ENCODE assay signal across 22 cellular contexts in the genomic region with DNA sequence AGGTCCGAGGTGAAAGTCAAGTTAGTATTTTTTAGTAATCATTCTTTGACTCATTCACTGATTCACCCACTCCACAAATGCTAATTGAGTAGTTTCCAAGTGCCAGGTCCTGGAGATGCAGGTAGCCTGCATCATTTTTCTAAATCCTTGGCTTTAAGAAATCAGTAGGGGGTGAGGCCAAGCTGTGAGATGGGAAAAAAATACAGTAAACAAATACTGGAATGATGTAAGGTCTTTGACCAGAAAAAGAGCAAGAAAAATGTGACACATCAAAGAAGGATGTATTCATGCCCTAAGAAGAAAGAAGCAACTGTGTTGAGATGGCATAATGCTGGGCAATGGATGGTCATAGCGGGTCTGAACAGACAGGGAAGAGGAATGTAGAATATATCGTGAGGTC.
"Had no signal": no experiment of that assay in that cellular context is flagged by ENCODE, and none has a peak within 500 bp of the region (broad histone marks: within the 10 kb centered on the region; RNA-seq: fewer than 3 reads in every experiment).

No MANE protein-coding gene starts in this region.

- ATAC-seq: activated CD4-positive, CD25-positive, alpha-beta regulatory T cell treated with anti-CD3 and anti-CD28 coated beads, Interleukin-2, amount 50 U/mL, for 24 hours; activated CD8-positive, alpha-beta T cell treated with anti-CD3 and anti-CD28 coated beads, Interleukin-2, amount 10 ng/mL, durations not matched to agents 7 days and 5 days; activated naive CD8-positive, alpha-beta T cell treated with anti-CD3 and anti-CD28 coated beads, Interleukin-2, amount 50 U/mL, for 24 hours; activated T-cell treated with anti-CD3 and anti-CD28 coated beads, Interleukin-2, amount 50 U/mL, for 4 hours; sciatic nerve; stimulated activated naive B cell treated with anti-CD40 and anti-IgM and Interleukin-4, amounts not matched to agents 10 μg/mL and 1 μg/mL and 100 μg/mL, for 72 hours had no signal

- H3K4me1 Mint-ChIP-seq: activated CD4-positive, alpha-beta T cell treated with anti-CD3 and anti-CD28 coated beads, Interleukin-2, amount 10 ng/mL, durations not matched to agents 7 days and 5 days; activated naive CD4-positive, alpha-beta T cell treated with anti-CD3 and anti-CD28 coated beads, Interleukin-2, amount 10 ng/mL, durations not matched to agents 7 days and 5 days; activated naive CD8-positive, alpha-beta T cell treated with anti-CD3 and anti-CD28 coated beads, Interleukin-2, amount 50 U/mL, for 24 hours; nephron progenitor cell; stimulated activated naive B cell treated with anti-CD40 and anti-IgM and Interleukin-4, amounts not matched to agents 10 μg/mL and 1 μg/mL and 100 μg/mL, for 72 hours had no signal

- H3K27ac Mint-ChIP-seq: activated CD4-positive, alpha-beta T cell treated with anti-CD3 and anti-CD28 coated beads, Interleukin-2, amount 10 ng/mL, durations not matched to agents 7 days and 5 days; activated CD8-positive, alpha-beta T cell treated with anti-CD3 and anti-CD28 coated beads, Interleukin-2, amount 10 ng/mL, durations not matched to agents 7 days and 5 days; activated naive CD4-positive, alpha-beta T cell treated with anti-CD3 and anti-CD28 coated beads, Interleukin-2, amount 10 ng/mL, durations not matched to agents 7 days and 5 days; activated naive CD8-positive, alpha-beta T cell treated with anti-CD3 and anti-CD28 coated beads, Interleukin-2, amount 50 U/mL, for 24 hours; nephron progenitor cell; stimulated activated naive B cell treated with anti-CD40 and anti-IgM and Interleukin-4, amounts not matched to agents 10 μg/mL and 1 μg/mL and 100 μg/mL, for 72 hours; T-helper 1 cell treated with Interleukin-12 subunit alpha and Interleukin-12 subunit beta and Interleukin-4 antibody, amounts not matched to agents 30 μg/mL and 1 μg/mL, for 36 hours had no signal

- H3K9me3 Mint-ChIP-seq: nephron progenitor cell had no signal

- DNase-seq: activated CD4-positive, alpha-beta T cell treated with anti-CD3 and anti-CD28 coated beads, Interleukin-2, amount 10 ng/mL, durations not matched to agents 7 days and 5 days; activated CD8-positive, alpha-beta T cell treated with anti-CD3 and anti-CD28 coated beads, Interleukin-2, amount 10 ng/mL, durations not matched to agents 7 days and 5 days; activated effector memory CD4-positive, alpha-beta T cell treated with Interleukin-2 at 50 U/mL for 16 hours; activated naive CD4-positive, alpha-beta T cell treated with anti-CD3 and anti-CD28 coated beads, Interleukin-2, amount 10 ng/mL, durations not matched to agents 7 days and 5 days; activated naive CD8-positive, alpha-beta T cell treated with anti-CD3 and anti-CD28 coated beads, Interleukin-2, amount 50 U/mL, for 24 hours; activated T-cell treated with anti-CD3 and anti-CD28 coated beads, Interleukin-2, amount 50 U/mL, for 4 hours; aorta; cerebellar nuclear complex; dermis blood vessel endothelial cell; effector memory CD4-positive, alpha-beta T cell; hippocampal formation; islet precursor cell; nephron progenitor cell; nucleus accumbens; stimulated activated CD4-positive, alpha-beta T cell treated with anti-CD3 and anti-CD28 coated beads, Interleukin-4, amount 100 ng/mL, for 24 hours; stimulated activated naive B cell treated with anti-CD40 and anti-IgM and Interleukin-4, amounts not matched to agents 10 μg/mL and 1 μg/mL and 100 μg/mL, for 72 hours had no signal

- H3K36me3 Mint-ChIP-seq: activated naive CD4-positive, alpha-beta T cell treated with anti-CD3 and anti-CD28 coated beads, Interleukin-2, amount 10 ng/mL, durations not matched to agents 7 days and 5 days; stimulated activated naive B cell treated with anti-CD40 and anti-IgM and Interleukin-4, amounts not matched to agents 10 μg/mL and 1 μg/mL and 100 μg/mL, for 72 hours had no signal

- FAIRE-seq: endothelial cell of umbilical vein had no signal

- H3K4me3 Mint-ChIP-seq: activated CD4-positive, alpha-beta T cell treated with anti-CD3 and anti-CD28 coated beads, Interleukin-2, amount 10 ng/mL, durations not matched to agents 7 days and 5 days; activated CD8-positive, alpha-beta T cell treated with anti-CD3 and anti-CD28 coated beads, Interleukin-2, amount 10 ng/mL, durations not matched to agents 7 days and 5 days; activated naive CD4-positive, alpha-beta T cell treated with anti-CD3 and anti-CD28 coated beads, Interleukin-2, amount 10 ng/mL, durations not matched to agents 7 days and 5 days; activated naive CD8-positive, alpha-beta T cell treated with anti-CD3 and anti-CD28 coated beads, Interleukin-2, amount 50 U/mL, for 24 hours; activated T-cell treated with anti-CD3 and anti-CD28 coated beads, Interleukin-2, amount 50 U/mL, for 4 hours; nephron progenitor cell; stimulated activated naive B cell treated with anti-CD40 and anti-IgM and Interleukin-4, amounts not matched to agents 10 μg/mL and 1 μg/mL and 100 μg/mL, for 72 hours; T-helper 1 cell treated with Interleukin-12 subunit alpha and Interleukin-12 subunit beta and Interleukin-4 antibody, amounts not matched to agents 30 μg/mL and 1 μg/mL, for 36 hours had no signal

- H3K4me3 ChIP-seq: lung, smooth muscle cell had no signal
